9 cellular contexts compared by ENCODE assay signal in the genomic region with DNA sequence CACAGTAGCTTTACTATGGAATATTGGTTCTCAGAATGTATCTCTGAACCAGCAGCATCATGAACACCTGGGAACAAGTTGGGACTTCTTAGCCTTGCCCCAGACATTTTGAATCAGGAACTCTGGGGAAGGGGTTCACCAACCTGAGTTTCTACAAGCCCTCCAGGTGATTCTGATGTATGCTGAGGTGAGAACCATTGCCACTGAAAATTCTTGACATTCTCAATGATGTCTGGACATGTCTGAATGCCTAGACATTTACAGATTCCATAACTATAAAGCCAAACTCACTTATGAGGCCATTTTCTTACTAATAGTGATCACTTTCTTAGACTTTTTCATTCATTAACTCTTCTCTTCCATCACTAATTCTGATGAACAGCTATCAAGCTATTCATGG.
"Had no signal": no experiment of that assay in that cellular context is flagged by ENCODE, and none has a peak within 500 bp of the region (broad histone marks: within the 10 kb centered on the region; RNA-seq: fewer than 3 reads in every experiment).

No MANE protein-coding gene starts in this region.

- FAIRE-seq: H1, H54, HepG2 had no signal

- H2AFZ ChIP-seq: GM23338 had no signal

- H3K4me1 Mint-ChIP-seq: GM23338, H9, IgD-negative memory B cell had no signal

- H3K27ac Mint-ChIP-seq: GM23338, H9, IgD-negative memory B cell had no signal

- H3K36me3 Mint-ChIP-seq: IgD-negative memory B cell had no signal

- H3K4me2 ChIP-seq: GM23338 had no signal

- ATAC-seq: GM23338, HepG2 had no signal

- H3K27ac ChIP-seq: HL-60 had no signal

- H3K4me3 Mint-ChIP-seq: GM23338, H9, IgD-negative memory B cell had no signal

- H3K9me3 Mint-ChIP-seq: GM23338 had no signal

- H3K4me3 ChIP-seq: GM23338 had no signal

- DNase-seq: H9, HCEC 1CT, KBM-7 had no signal
